In the genomic region with DNA sequence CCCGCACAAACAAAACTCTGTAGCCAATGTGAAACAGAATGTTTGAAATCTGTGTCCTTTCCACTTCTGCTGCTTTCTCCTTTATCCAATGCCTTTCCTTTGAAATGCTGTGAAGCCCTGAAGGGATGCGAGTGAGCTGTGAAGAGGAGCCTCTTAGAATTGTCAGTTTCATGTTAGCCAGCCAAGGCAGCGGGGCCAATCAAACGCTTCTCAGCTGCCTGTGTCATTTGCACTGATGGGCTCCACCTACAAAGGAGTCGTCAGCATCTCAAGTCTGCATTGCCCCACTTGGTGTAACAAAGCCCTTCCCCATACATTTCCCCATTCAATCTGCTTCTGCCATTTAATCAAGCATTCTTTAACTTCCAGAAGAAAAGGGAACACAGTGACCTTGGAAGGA, we compare ENCODE assay signal across 19 cellular contexts.
DNase-seq lines count a peak whose midpoint lies in the region; ATAC-seq and TF ChIP-seq lines count a peak whose summit lies in the region.
"Had no signal": no experiment of that assay in that cellular context is flagged by ENCODE, and none has a peak within 500 bp of the region (broad histone marks: within the 10 kb centered on the region; RNA-seq: fewer than 3 reads in every experiment).

No MANE protein-coding gene starts in this region.

- no peak overlapping the region for H3K23ac ChIP-seq in H9 (ENCODE audit: insufficient read length, low read depth, low read length)

- TF ChIP-seq CTCF in H9 (conservative IDR thresholded peaks at IDR 0.05) (no peak), PC-9 (conservative IDR thresholded peaks at IDR 0.05) (no peak), fibroblast of mammary gland (conservative IDR thresholded peaks at IDR 0.05; ENCODE audit: control insufficient read depth, insufficient read depth, low read depth, low read length) (no peak), nephron (IDR thresholded peaks at IDR 0.05; ENCODE audit: unreplicated experiment in 3 of 3) (no peak)

- POLR2A ChIA-PET in PC-9 (lab: Charles Lee; ENCODE audit: unreplicated experiment) = interaction anchor here (0.6 kb wide), 1 partner anchor 377 kb away, joined by 14 read pairs; no protein-coding TSS in a partner anchor
- POLR2A ChIA-PET in activated CD4-positive, alpha-beta memory T cell treated with anti-CD3 and anti-CD28 coated beads for 36 hours (lab: Charles Lee) = interaction anchor here (0.6 kb wide), 2 partner anchors 57 to 165 kb away, joined by 4 to 6 read pairs; no protein-coding TSS in a partner anchor
- POLR2A ChIA-PET in activated CD4-positive, alpha-beta T cell treated with anti-CD3 and anti-CD28 coated beads for 36 hours (lab: Charles Lee) = no interaction called here

- H3K9me3 Mint-ChIP-seq in H9 (no peaks in the 10 kb centered on the region; a peak in 2 of 5 replicates), nephron (no peaks in the 10 kb centered on the region)
- H3K9me3 Mint-ChIP-seq in activated CD4-positive, alpha-beta memory T cell treated with anti-CD3 and anti-CD28 coated beads for 36 hours = no peaks in the 10 kb centered on the region
- H3K9me3 Mint-ChIP-seq in activated CD4-positive, alpha-beta T cell treated with anti-CD3 and anti-CD28 coated beads for 36 hours (ENCODE audit: low read depth) = no peaks in the 10 kb centered on the region

- no peaks in the 10 kb centered on the region for H4K20me1 ChIP-seq in H9 (ENCODE audit: control insufficient read depth, insufficient read depth, insufficient read length)
- no peaks in the 10 kb centered on the region for H4K20me1 ChIP-seq in PC-9 (ENCODE audit: insufficient read depth)
- H4K20me1 ChIP-seq: BLaER1 had no signal

- H3K18ac ChIP-seq in H9 (ENCODE audit: insufficient read length, low read depth, low read length) = no peak overlapping the region

- no peak overlapping the region for H4K8ac ChIP-seq in H9 (replicated peaks; ENCODE audit: insufficient read length, low read depth, low read length)

- H3K4me3 ChIP-seq in PC-9 (no peak overlapping the region), fibroblast of mammary gland (ENCODE audit: control insufficient read depth, low read depth, low read length) (no peak overlapping the region)
- H3K4me3 ChIP-seq: BLaER1, HAP-1, Peyer's patch had no signal

- H3K27me3 Mint-ChIP-seq in H9 (ENCODE audit: low read depth) = no peaks in the 10 kb centered on the region; the same call in 1 of the 2 replicates
- peaks cover 20% of the 10 kb centered on the region for H3K27me3 Mint-ChIP-seq in nephron (ENCODE audit: low read depth)
- peaks cover 2% of the 10 kb centered on the region for H3K27me3 Mint-ChIP-seq in activated CD4-positive, alpha-beta memory T cell treated with anti-CD3 and anti-CD28 coated beads for 36 hours
- no peaks in the 10 kb centered on the region for H3K27me3 Mint-ChIP-seq in activated CD4-positive, alpha-beta T cell treated with anti-CD3 and anti-CD28 coated beads for 36 hours

- no peak overlapping the region for H2BK20ac ChIP-seq in H9 (ENCODE audit: low read depth, low read length, poor library complexity, severe bottlenecking)

- H2AFZ ChIP-seq in H9 (ENCODE audit: low read length) (no peak overlapping the region), PC-9 (no peak overlapping the region)

- no peak overlapping the region for H3K9ac ChIP-seq in H9 (ENCODE audit: extremely low read depth, insufficient read length, low read length)
- H3K9ac ChIP-seq: BLaER1 had no signal

- no peak overlapping the region for H4K5ac ChIP-seq in H9 (ENCODE audit: insufficient read length, low read depth, low read length)

- intact Hi-C loops in PC-9 (cut with micrococcal nuclease; ENCODE audit: unreplicated experiment) = no loop called here
- intact Hi-C loops in activated CD4-positive, alpha-beta memory T cell treated with anti-CD3 and anti-CD28 coated beads for 36 hours (cut with micrococcal nuclease) = loop anchor here (10.0 kb wide), 1 partner anchor 93 kb away; no protein-coding TSS in a partner anchor
- intact Hi-C loops in activated CD4-positive, alpha-beta T cell treated with anti-CD3 and anti-CD28 coated beads for 36 hours (cut with DNase I, micrococcal nuclease) = no loop called here

- no peak overlapping the region for H3K27ac Mint-ChIP-seq in H9
- peak overlapping the region; percentile 66 to 79 (median 72) for H3K27ac Mint-ChIP-seq in nephron
- no peak overlapping the region for H3K27ac Mint-ChIP-seq in activated CD4-positive, alpha-beta memory T cell treated with anti-CD3 and anti-CD28 coated beads for 36 hours
- H3K27ac Mint-ChIP-seq in activated CD4-positive, alpha-beta T cell treated with anti-CD3 and anti-CD28 coated beads for 36 hours = no peak overlapping the region

- WGBS in H9 (ENCODE audit: extremely low coverage, insufficient read length, low lambda C conversion rate) = no CpG with 5 or more reads among the region's 5 CpGs

- no peak overlapping the region for H2BK15ac ChIP-seq in H9 (ENCODE audit: low read depth, low read length)

- H3K27me3 ChIP-seq in H9 (ENCODE audit: insufficient read depth, low read length) = no peaks in the 10 kb centered on the region
- no peaks in the 10 kb centered on the region for H3K27me3 ChIP-seq in PC-9 (ENCODE audit: insufficient read depth, low read depth)
- H3K27me3 ChIP-seq: BLaER1, Peyer's patch had no signal

- no peak overlapping the region for H2BK120ac ChIP-seq in H9 (ENCODE audit: low read depth, low read length, poor library complexity, severe bottlenecking)

- no peaks in the 10 kb centered on the region for H3K36me3 Mint-ChIP-seq in H9 (ENCODE audit: insufficient read depth in 1 of 3, low read depth in 3 of 3)
- no peaks in the 10 kb centered on the region for H3K36me3 Mint-ChIP-seq in nephron (ENCODE audit: low read depth)
- no peaks in the 10 kb centered on the region for H3K36me3 Mint-ChIP-seq in activated CD4-positive, alpha-beta memory T cell treated with anti-CD3 and anti-CD28 coated beads for 36 hours
- no peaks in the 10 kb centered on the region for H3K36me3 Mint-ChIP-seq in activated CD4-positive, alpha-beta T cell treated with anti-CD3 and anti-CD28 coated beads for 36 hours (ENCODE audit: low read depth)

- CTCF ChIA-PET in PC-9 (lab: Charles Lee) = no interaction called here
- CTCF ChIA-PET in activated CD4-positive, alpha-beta memory T cell treated with anti-CD3 and anti-CD28 coated beads for 36 hours (lab: Charles Lee) = interaction anchor here (1.2 to 3.1 kb wide), 2 partner anchors 32 to 33 kb away, joined by 3 to 15 read pairs; no protein-coding TSS in a partner anchor
- CTCF ChIA-PET in activated CD4-positive, alpha-beta T cell treated with anti-CD3 and anti-CD28 coated beads for 36 hours (lab: Charles Lee) = interaction anchor here (1.3 kb wide), 1 partner anchor 15 kb away, joined by 3 read pairs; no protein-coding TSS in a partner anchor

- H3K79me2 ChIP-seq in H9 (ENCODE audit: insufficient read depth, low read length) = no peaks in the 10 kb centered on the region
- no peaks in the 10 kb centered on the region for H3K79me2 ChIP-seq in PC-9 (ENCODE audit: low read depth)

- H3K4me1 ChIP-seq in H9 (ENCODE audit: insufficient read depth, low read length) = no peaks in the 10 kb centered on the region
- peaks cover 54% of the 10 kb centered on the region for H3K4me1 ChIP-seq in PC-9 (replicated peaks; ENCODE audit: insufficient read depth)
- H3K4me1 ChIP-seq: BLaER1, HAP-1, Peyer's patch had no signal

- H3K56ac ChIP-seq in H9 (ENCODE audit: insufficient read length, low read depth, low read length) = no peak overlapping the region

- no peaks in the 10 kb centered on the region for H3K23me2 ChIP-seq in H9 (ENCODE audit: insufficient read length, low read depth, low read length, poor library complexity, severe bottlenecking)

- H3K4me2 ChIP-seq in H9 (ENCODE audit: insufficient read depth, insufficient read length, low read length) (no peak overlapping the region), PC-9 (peak overlapping the region; percentile 60)
- H3K4me2 ChIP-seq: BLaER1 had no signal

- BruUV-seq in PC-9 (replicated peaks; lab: Mats Ljungman, UMichigan) = no TSS peak

- H2AK5ac ChIP-seq in H9 (ENCODE audit: insufficient read length, low read length) = no peak overlapping the region

- H3K4me1 Mint-ChIP-seq in H9 (peaks cover 11 to 19% of the 10 kb centered on the region in 2 experiments), nephron (peaks cover 47% of the 10 kb centered on the region)
- peaks cover 7% of the 10 kb centered on the region for H3K4me1 Mint-ChIP-seq in activated CD4-positive, alpha-beta memory T cell treated with anti-CD3 and anti-CD28 coated beads for 36 hours (ENCODE audit: low read depth)
- peaks cover 4% of the 10 kb centered on the region for H3K4me1 Mint-ChIP-seq in activated CD4-positive, alpha-beta T cell treated with anti-CD3 and anti-CD28 coated beads for 36 hours

- H3K9me3 ChIP-seq in H9 (ENCODE audit: control insufficient read depth, low read depth, low read length) (no peaks in the 10 kb centered on the region), PC-9 (ENCODE audit: insufficient read depth, low read depth) (no peaks in the 10 kb centered on the region)
- H3K9me3 ChIP-seq: BLaER1, HAP-1, Peyer's patch had no signal

- H3K36me3 ChIP-seq in PC-9 (ENCODE audit: low read depth) = no peaks in the 10 kb centered on the region
- H3K36me3 ChIP-seq: BLaER1, HAP-1, Peyer's patch had no signal

- no peak overlapping the region for H2BK12ac ChIP-seq in H9 (ENCODE audit: insufficient read length, low read depth, low read length)

- H4K91ac ChIP-seq in H9 (ENCODE audit: insufficient read length, low read depth, low read length) = no peak overlapping the region

- no peaks in the 10 kb centered on the region for H3K9me2 ChIP-seq in PC-9 (ENCODE audit: insufficient read depth)

- ATAC-seq in HG02759 (IDR thresholded peaks at IDR 0.05; ENCODE audit: unreplicated experiment) = no peak
- ATAC-seq in activated CD4-positive, alpha-beta T cell treated with anti-CD3 and anti-CD28 coated beads for 36 hours = no peak
- ATAC-seq in GM18873 (IDR thresholded peaks at IDR 0.05; ENCODE audit: low FRiP score, unreplicated experiment) = no peak

- H3K27ac ChIP-seq in H9 (ENCODE audit: insufficient read length, low read depth, low read length) = no peak overlapping the region
- peak overlapping the region; percentile 83 for H3K27ac ChIP-seq in PC-9
- H3K27ac ChIP-seq: BLaER1, Peyer's patch had no signal

- no peak overlapping the region for H3K14ac ChIP-seq in H9 (ENCODE audit: insufficient read depth, low read length)

- H3K4ac ChIP-seq in H9 (ENCODE audit: low read depth, low read length) = no peak overlapping the region

- H3K4me3 Mint-ChIP-seq in H9 (no peak overlapping the region), nephron (no peak overlapping the region)
- no peak overlapping the region for H3K4me3 Mint-ChIP-seq in activated CD4-positive, alpha-beta memory T cell treated with anti-CD3 and anti-CD28 coated beads for 36 hours
- H3K4me3 Mint-ChIP-seq in activated CD4-positive, alpha-beta T cell treated with anti-CD3 and anti-CD28 coated beads for 36 hours = no peak overlapping the region

- peaks cover 39% of the 10 kb centered on the region for H3F3A ChIP-seq in PC-9 (ENCODE audit: insufficient read depth, low read depth)

- DNase-seq in H9 = peak; percentile 28
- no peak for DNase-seq in PC-9
- peak; percentile 3 for DNase-seq in fibroblast of mammary gland (ENCODE audit: low read depth)
- no peak for DNase-seq in activated CD4-positive, alpha-beta memory T cell treated with anti-CD3 and anti-CD28 coated beads for 36 hours
- DNase-seq in activated CD4-positive, alpha-beta T cell treated with anti-CD3 and anti-CD28 coated beads for 36 hours = no peak
- DNase-seq: DMS153; Karpas-422; NCI-H146; NCI-H2107; NCI-H345; NCI-H526 treated with DMSO at 0.1 percent for 48 hours; NK-92 treated with Interleukin-12 subunit alpha and Interleukin-12 subunit beta, amount 100 ng/mL, for 24 hours; Peyer's patch; SHP77 had no signal

- H2BK5ac ChIP-seq in H9 (ENCODE audit: insufficient read length, low read length) = no peak overlapping the region

- no peak overlapping the region for H3T11ph ChIP-seq in H9 (ENCODE audit: low read length)

- H3K79me1 ChIP-seq in H9 (ENCODE audit: insufficient read depth, low read depth, low read length, poor library complexity, severe bottlenecking) = no peaks in the 10 kb centered on the region

Comparison
In these comparisons a context has a peak if more than half of its experiments do, and no peak if none do; other contexts are left out.
1. DNase-seq: peak in H9 (single experiment) and fibroblast of mammary gland (single experiment); none in PC-9 (0 of 2), activated CD4-positive, alpha-beta memory T cell treated with anti-CD3 and anti-CD28 coated beads for 36 hours (single experiment) and activated CD4-positive, alpha-beta T cell treated with anti-CD3 and anti-CD28 coated beads for 36 hours (single experiment).
2. H3K27ac Mint-ChIP-seq: peak in nephron (3 of 3); none in H9 (0 of 3), activated CD4-positive, alpha-beta memory T cell treated with anti-CD3 and anti-CD28 coated beads for 36 hours (single experiment) and activated CD4-positive, alpha-beta T cell treated with anti-CD3 and anti-CD28 coated beads for 36 hours (single experiment).